In genomic region chr19:10102787-10103236, GRCh38 we compare ENCODE assay signal across 10 cellular contexts. TPM values are rescaled to one million over a fixed set of nuclear protein-coding genes. Genes with fewer than 3 reads are reported as not detected.
DNase-seq lines count a peak whose midpoint lies in the region; ATAC-seq and TF ChIP-seq lines count a peak whose summit lies in the region.
"Had no signal": no experiment of that assay in that cellular context is flagged by ENCODE, and none has a peak within 500 bp of the region (broad histone marks: within the 10 kb centered on the region; RNA-seq: fewer than 3 reads in every experiment).

No MANE protein-coding gene starts in this region.

- peaks cover 17% of the 10 kb centered on the region for H3K36me3 Mint-ChIP-seq in activated naive CD4-positive, alpha-beta T cell treated with anti-CD3 and anti-CD28 coated beads for 36 hours (ENCODE audit: low read depth)
- H3K36me3 Mint-ChIP-seq in activated T-helper 2 cell treated with anti-CD3 and anti-CD28 coated beads, Interferon-gamma antibody, Interleukin-2, Interleukin-4, amounts not matched to agents 10 μg/mL and 5 μg/mL and 100 μg/mL, durations not matched to agents 14 hours and 24 hours and 36 hours (ENCODE audit: low read depth), result peaks cover 16% of the 10 kb centered on the region

- H3K4me3 Mint-ChIP-seq in activated naive CD4-positive, alpha-beta T cell treated with anti-CD3 and anti-CD28 coated beads for 36 hours, result peak overlapping the region; percentile 27
- peak overlapping the region; percentile 8 for H3K4me3 Mint-ChIP-seq in activated T-helper 2 cell treated with anti-CD3 and anti-CD28 coated beads, Interferon-gamma antibody, Interleukin-2, Interleukin-4, amounts not matched to agents 10 μg/mL and 5 μg/mL and 100 μg/mL, durations not matched to agents 14 hours and 24 hours and 36 hours (ENCODE audit: low read depth)

- H3K9me3 ChIP-seq in upper lobe of left lung, result no peaks in the 10 kb centered on the region

- H3K36me3 ChIP-seq in upper lobe of left lung, result peaks cover 0 to 6% (median 4%) of the 10 kb centered on the region in 4 donors

- H3K4me3 ChIP-seq in upper lobe of left lung, result no peak overlapping the region
- H3K4me3 ChIP-seq: lung had no signal

- CTCF ChIA-PET in activated naive CD4-positive, alpha-beta T cell treated with anti-CD3 and anti-CD28 coated beads for 36 hours (lab: Charles Lee), result interaction anchor here (2.9 kb wide), 1 partner anchor 11 kb away, joined by 17 read pairs; no protein-coding TSS in a partner anchor

- peak overlapping the region; percentile 91 for H3K27ac Mint-ChIP-seq in activated naive CD4-positive, alpha-beta T cell treated with anti-CD3 and anti-CD28 coated beads for 36 hours
- H3K27ac Mint-ChIP-seq in activated T-helper 2 cell treated with anti-CD3 and anti-CD28 coated beads, Interferon-gamma antibody, Interleukin-2, Interleukin-4, amounts not matched to agents 10 μg/mL and 5 μg/mL and 100 μg/mL, durations not matched to agents 14 hours and 24 hours and 36 hours, result peak overlapping the region; percentile 89

- TF ChIP-seq POLR2A in upper lobe of left lung (IDR thresholded peaks at IDR 0.05), result no peak

- in situ Hi-C loops in ACHN (cut with HindIII; ENCODE audit: low pct_ligation_motif_present, low pct_unique_long_range_greater_than_20kb, low sequenced_read_pairs), result no loop called here

- peak; percentile 31 for ATAC-seq in HG03442 (IDR thresholded peaks at IDR 0.05; ENCODE audit: unreplicated experiment)
- ATAC-seq in upper lobe of left lung (ENCODE audit: low FRiP score in 2 of 2), result no peak

- intact Hi-C loops in activated naive CD4-positive, alpha-beta T cell treated with anti-CD3 and anti-CD28 coated beads for 36 hours (cut with micrococcal nuclease), result loop anchor here (10.0 kb wide), 3 partner anchors 232 to 668 kb away; partner anchors contain the start of genes ICAM3, RAVER1 and ZNF266
- intact Hi-C loops in activated T-helper 2 cell treated with anti-CD3 and anti-CD28 coated beads, Interferon-gamma antibody, Interleukin-2, Interleukin-4, amounts not matched to agents 10 μg/mL and 5 μg/mL and 100 μg/mL, durations not matched to agents 14 hours and 24 hours and 36 hours (cut with micrococcal nuclease), result no loop called here

- no peaks in the 10 kb centered on the region for H3K9me3 Mint-ChIP-seq in activated naive CD4-positive, alpha-beta T cell treated with anti-CD3 and anti-CD28 coated beads for 36 hours
- no peaks in the 10 kb centered on the region for H3K9me3 Mint-ChIP-seq in activated T-helper 2 cell treated with anti-CD3 and anti-CD28 coated beads, Interferon-gamma antibody, Interleukin-2, Interleukin-4, amounts not matched to agents 10 μg/mL and 5 μg/mL and 100 μg/mL, durations not matched to agents 14 hours and 24 hours and 36 hours

- peaks cover 55% of the 10 kb centered on the region for H3K4me1 Mint-ChIP-seq in activated naive CD4-positive, alpha-beta T cell treated with anti-CD3 and anti-CD28 coated beads for 36 hours (ENCODE audit: low read depth)
- H3K4me1 Mint-ChIP-seq in activated T-helper 2 cell treated with anti-CD3 and anti-CD28 coated beads, Interferon-gamma antibody, Interleukin-2, Interleukin-4, amounts not matched to agents 10 μg/mL and 5 μg/mL and 100 μg/mL, durations not matched to agents 14 hours and 24 hours and 36 hours (ENCODE audit: low read depth), result peaks cover 55% of the 10 kb centered on the region

- TF ChIP-seq EP300 in upper lobe of left lung (IDR thresholded peaks at IDR 0.05), result no peak

- H3K27me3 ChIP-seq in upper lobe of left lung, result no peaks in the 10 kb centered on the region

- no peaks in the 10 kb centered on the region for H3K27me3 Mint-ChIP-seq in activated naive CD4-positive, alpha-beta T cell treated with anti-CD3 and anti-CD28 coated beads for 36 hours (ENCODE audit: low read depth)
- no peaks in the 10 kb centered on the region for H3K27me3 Mint-ChIP-seq in activated T-helper 2 cell treated with anti-CD3 and anti-CD28 coated beads, Interferon-gamma antibody, Interleukin-2, Interleukin-4, amounts not matched to agents 10 μg/mL and 5 μg/mL and 100 μg/mL, durations not matched to agents 14 hours and 24 hours and 36 hours (ENCODE audit: low read depth)

- H3K27ac ChIP-seq in upper lobe of left lung, result peak overlapping the region; percentile 27 to 64 (median 44)

- peaks cover 15 to 32% (median 22%) of the 10 kb centered on the region in 4 donors for H3K4me1 ChIP-seq in upper lobe of left lung

- no peak for DNase-seq in activated naive CD4-positive, alpha-beta T cell treated with anti-CD3 and anti-CD28 coated beads for 36 hours
- no peak for DNase-seq in activated naive CD4-positive, alpha-beta T cell (lab: John Stamatoyannopoulos, UW)
- DNase-seq in activated T-helper 2 cell treated with anti-CD3 and anti-CD28 coated beads, Interferon-gamma antibody, Interleukin-2, Interleukin-4, amounts not matched to agents 10 μg/mL and 5 μg/mL and 100 μg/mL, durations not matched to agents 14 hours and 24 hours and 36 hours (ENCODE audit: low spot score), result no peak
- DNase-seq in upper lobe of left lung, result peak in 1 of 2 donors; percentile 55
- DNase-seq in ACHN, result no peak
- DNase-seq in NCI-H1092 (lab: John Stamatoyannopoulos, UW), result no peak
- DNase-seq in NCI-H345 (lab: John Stamatoyannopoulos, UW), result no peak
- DNase-seq: NCI-H1694 had no signal

- no peak for TF ChIP-seq CTCF in upper lobe of left lung (IDR thresholded peaks at IDR 0.05)

- WGBS in upper lobe of left lung, 2 donors, result 72 to 77% methylated on average over 5 to 7 of the region's 7 CpGs

RNA-seq across cellular contexts. Expression of gene ANGPTL6, which starts 0.3 kb away (rescaled TPM):
- 10 to 100 TPM; 18.6 to 20.7 TPM for total RNA-seq in activated naive CD4-positive, alpha-beta T cell treated with anti-CD3 and anti-CD28 coated beads for 36 hours
- 7.7 and 8.0 TPM in 2 replicates for total RNA-seq in activated T-helper 2 cell treated with anti-CD3 and anti-CD28 coated beads, Interferon-gamma antibody, Interleukin-2, Interleukin-4, amounts not matched to agents 10 μg/mL and 5 μg/mL and 100 μg/mL, durations not matched to agents 14 hours and 24 hours and 36 hours
- 1 to 10 TPM in 2 of 6 donors, under 1 TPM in 2, not detected in 2; 0.17 to 2.0 (median 1.4) TPM for total RNA-seq in upper lobe of left lung

RNA-seq across cellular contexts. Expression of gene PPAN, which starts 3.4 kb away (rescaled TPM):
- 10 to 100 TPM; 59.7 to 60.0 TPM for total RNA-seq in activated naive CD4-positive, alpha-beta T cell treated with anti-CD3 and anti-CD28 coated beads for 36 hours
- 160 and 162 TPM in 2 replicates for total RNA-seq in activated T-helper 2 cell treated with anti-CD3 and anti-CD28 coated beads, Interferon-gamma antibody, Interleukin-2, Interleukin-4, amounts not matched to agents 10 μg/mL and 5 μg/mL and 100 μg/mL, durations not matched to agents 14 hours and 24 hours and 36 hours
- total RNA-seq in upper lobe of left lung, result 10 to 100 TPM; 18.3 to 46.8 (median 37.8) TPM

RNA-seq across cellular contexts. Expression of gene P2RY11, which starts 8.7 kb away (rescaled TPM):
- 10 to 100 TPM; 11.8 to 12.2 TPM for total RNA-seq in activated naive CD4-positive, alpha-beta T cell treated with anti-CD3 and anti-CD28 coated beads for 36 hours
- 41.8 and 46.5 TPM in 2 replicates for total RNA-seq in activated T-helper 2 cell treated with anti-CD3 and anti-CD28 coated beads, Interferon-gamma antibody, Interleukin-2, Interleukin-4, amounts not matched to agents 10 μg/mL and 5 μg/mL and 100 μg/mL, durations not matched to agents 14 hours and 24 hours and 36 hours
- total RNA-seq in upper lobe of left lung, result 10 to 100 TPM in 5 of 6 donors, 1 to 10 TPM in 1; 5.4 to 36.7 (median 15.3) TPM

RNA-seq across cellular contexts. Expression of gene SHFL, which starts 16.7 kb away (rescaled TPM):
- 10 to 100 TPM; 28.3 to 31.9 TPM for total RNA-seq in activated naive CD4-positive, alpha-beta T cell treated with anti-CD3 and anti-CD28 coated beads for 36 hours
- total RNA-seq in activated T-helper 2 cell treated with anti-CD3 and anti-CD28 coated beads, Interferon-gamma antibody, Interleukin-2, Interleukin-4, amounts not matched to agents 10 μg/mL and 5 μg/mL and 100 μg/mL, durations not matched to agents 14 hours and 24 hours and 36 hours, result 56.1 and 56.2 TPM in 2 replicates
- 10 to 100 TPM; 28.9 to 95.3 (median 39.0) TPM for total RNA-seq in upper lobe of left lung

RNA-seq across cellular contexts. Expression of gene EIF3G, which starts 16.9 kb away (rescaled TPM):
- total RNA-seq in activated naive CD4-positive, alpha-beta T cell treated with anti-CD3 and anti-CD28 coated beads for 36 hours, result 100 to 1,000 TPM; 213 to 222 TPM
- total RNA-seq in activated T-helper 2 cell treated with anti-CD3 and anti-CD28 coated beads, Interferon-gamma antibody, Interleukin-2, Interleukin-4, amounts not matched to agents 10 μg/mL and 5 μg/mL and 100 μg/mL, durations not matched to agents 14 hours and 24 hours and 36 hours, result 303 and 306 TPM in 2 replicates
- total RNA-seq in upper lobe of left lung, result 100 to 1,000 TPM; 133 to 246 (median 213) TPM
